In the genomic region with DNA sequence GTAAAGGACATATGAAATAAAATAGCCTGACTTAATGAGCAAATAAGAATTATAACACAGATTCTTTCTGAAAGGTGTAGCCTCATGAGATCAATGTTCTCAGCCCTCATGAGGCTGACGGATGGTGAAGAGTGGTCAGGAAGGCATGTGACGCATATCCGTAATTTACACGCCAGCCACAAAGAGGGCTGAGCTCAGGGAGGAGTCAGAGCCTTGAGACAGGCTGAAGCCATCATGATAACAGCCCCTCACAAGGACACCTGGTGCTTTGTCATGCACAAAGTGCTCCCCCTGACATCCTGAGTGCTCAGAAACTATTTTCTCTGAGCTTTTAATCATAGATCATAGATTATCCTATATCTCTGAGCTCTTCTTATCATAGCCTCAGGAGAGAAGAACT, we compare ENCODE assay signal across 9 cellular contexts.
DNase-seq lines count a peak whose midpoint lies in the region; ATAC-seq lines count a peak whose summit lies in the region.
"Had no signal": no experiment of that assay in that cellular context is flagged by ENCODE, and none has a peak within 500 bp of the region (broad histone marks: within the 10 kb centered on the region; RNA-seq: fewer than 3 reads in every experiment).

No MANE protein-coding gene starts in this region.

- ATAC-seq in activated CD8-positive, alpha-beta memory T cell treated with anti-CD3 and anti-CD28 coated beads, Interleukin-2, amount 10 ng/mL, durations not matched to agents 7 days and 5 days, result peak; percentile 90
- peak; percentile 95 for ATAC-seq in stimulated activated naive CD8-positive, alpha-beta T cell treated with anti-CD3 and anti-CD28 coated beads, Interleukin-15, amount 100 ng/mL, for 72 hours

- H3K4me1 Mint-ChIP-seq in activated CD8-positive, alpha-beta memory T cell treated with anti-CD3 and anti-CD28 coated beads, Interleukin-2, amount 10 ng/mL, durations not matched to agents 7 days and 5 days, result peaks cover 80% of the 10 kb centered on the region
- H3K4me1 Mint-ChIP-seq in stimulated activated naive CD8-positive, alpha-beta T cell treated with anti-CD3 and anti-CD28 coated beads, Interleukin-15, amount 100 ng/mL, for 72 hours, result peaks cover 93% of the 10 kb centered on the region

- peaks cover 4% of the 10 kb centered on the region for H3K9me3 Mint-ChIP-seq in activated CD8-positive, alpha-beta memory T cell treated with anti-CD3 and anti-CD28 coated beads, Interleukin-2, amount 10 ng/mL, durations not matched to agents 7 days and 5 days (ENCODE audit: low read depth)
- no peaks in the 10 kb centered on the region for H3K9me3 Mint-ChIP-seq in stimulated activated naive CD8-positive, alpha-beta T cell treated with anti-CD3 and anti-CD28 coated beads, Interleukin-15, amount 100 ng/mL, for 72 hours
- H3K9me3 Mint-ChIP-seq: nephron had no signal

- peaks cover 8% of the 10 kb centered on the region for H3K36me3 Mint-ChIP-seq in activated CD8-positive, alpha-beta memory T cell treated with anti-CD3 and anti-CD28 coated beads, Interleukin-2, amount 10 ng/mL, durations not matched to agents 7 days and 5 days

- H3K27me3 Mint-ChIP-seq in activated CD8-positive, alpha-beta memory T cell treated with anti-CD3 and anti-CD28 coated beads, Interleukin-2, amount 10 ng/mL, durations not matched to agents 7 days and 5 days, result peaks cover 62% of the 10 kb centered on the region
- H3K27me3 Mint-ChIP-seq in stimulated activated naive CD8-positive, alpha-beta T cell treated with anti-CD3 and anti-CD28 coated beads, Interleukin-15, amount 100 ng/mL, for 72 hours, result peaks cover 14% of the 10 kb centered on the region

- peak overlapping the region; percentile 67 for H3K27ac Mint-ChIP-seq in activated CD8-positive, alpha-beta memory T cell treated with anti-CD3 and anti-CD28 coated beads, Interleukin-2, amount 10 ng/mL, durations not matched to agents 7 days and 5 days
- no peak overlapping the region for H3K27ac Mint-ChIP-seq in stimulated activated naive CD8-positive, alpha-beta T cell treated with anti-CD3 and anti-CD28 coated beads, Interleukin-15, amount 100 ng/mL, for 72 hours
- H3K27ac Mint-ChIP-seq: nephron had no signal

- CTCF ChIA-PET in activated CD8-positive, alpha-beta memory T cell treated with anti-CD3 and anti-CD28 coated beads, Interleukin-2, amount 10 ng/mL, durations not matched to agents 7 days and 5 days (lab: Charles Lee), result interaction anchor here (0.6 to 1.2 kb wide), 5 partner anchors 9 to 748 kb away, joined by 3 to 6 read pairs (median 4); no protein-coding TSS in a partner anchor

- H3K4me3 Mint-ChIP-seq in activated CD8-positive, alpha-beta memory T cell treated with anti-CD3 and anti-CD28 coated beads, Interleukin-2, amount 10 ng/mL, durations not matched to agents 7 days and 5 days, result no peak overlapping the region
- no peak overlapping the region for H3K4me3 Mint-ChIP-seq in stimulated activated naive CD8-positive, alpha-beta T cell treated with anti-CD3 and anti-CD28 coated beads, Interleukin-15, amount 100 ng/mL, for 72 hours
- H3K4me3 Mint-ChIP-seq: nephron had no signal

- DNase-seq in NK-92 treated with Interleukin-12 subunit alpha and Interleukin-12 subunit beta, amount 100 ng/mL, for 24 hours (lab: John Stamatoyannopoulos, UW), result peak; percentile 73
- no peak for DNase-seq in NK-92 (lab: John Stamatoyannopoulos, UW; ENCODE audit: unreplicated experiment)
- DNase-seq in activated CD8-positive, alpha-beta memory T cell treated with anti-CD3 and anti-CD28 coated beads, Interleukin-2, amount 10 ng/mL, durations not matched to agents 7 days and 5 days, result peak; percentile 88
- DNase-seq in left kidney (ENCODE audit: low read depth, low spot score), result peak; percentile 31
- peak; percentile 56 to 77 for DNase-seq in stimulated activated naive CD8-positive, alpha-beta T cell treated with anti-CD3 and anti-CD28 coated beads, Interleukin-15, amount 100 ng/mL, for 72 hours
- DNase-seq in midbrain (lab: John Stamatoyannopoulos, UW), result no peak
- DNase-seq in DMS153 treated with DMSO at 0.1 percent for 48 hours (lab: John Stamatoyannopoulos, UW; ENCODE audit: unreplicated experiment), result no peak
- DNase-seq in NCI-H2107 treated with DMSO at 0.1 percent for 48 hours (lab: John Stamatoyannopoulos, UW; ENCODE audit: unreplicated experiment), result no peak

Comparison
In these comparisons a context has a peak if more than half of its experiments do, and no peak if none do; other contexts are left out.
1. DNase-seq: peak in NK-92 treated with Interleukin-12 subunit alpha and Interleukin-12 subunit beta, amount 100 ng/mL, for 24 hours (single experiment), activated CD8-positive, alpha-beta memory T cell treated with anti-CD3 and anti-CD28 coated beads, Interleukin-2, amount 10 ng/mL, durations not matched to agents 7 days and 5 days (single experiment), left kidney (single experiment) and stimulated activated naive CD8-positive, alpha-beta T cell treated with anti-CD3 and anti-CD28 coated beads, Interleukin-15, amount 100 ng/mL, for 72 hours (2 of 2); none in NK-92 (single experiment), midbrain (single experiment), DMS153 treated with DMSO at 0.1 percent for 48 hours (single experiment) and NCI-H2107 treated with DMSO at 0.1 percent for 48 hours (single experiment).